Comparison of ENCODE assay signal across 16 cellular contexts in genomic region chr6:150373260-150373701, GRCh38. TPM values are rescaled to one million over a fixed set of nuclear protein-coding genes. Genes with fewer than 3 reads are reported as not detected.
A peak's percentile ranks its signal among the peaks of the same experiment; 100 is the strongest.
DNase-seq lines count a peak whose midpoint lies in the region; ATAC-seq and TF ChIP-seq lines count a peak whose summit lies in the region.
"Had no signal": no experiment of that assay in that cellular context is flagged by ENCODE, and none has a peak within 500 bp of the region (broad histone marks: within the 10 kb centered on the region; RNA-seq: fewer than 3 reads in every experiment).

No MANE protein-coding gene starts in this region.

- no peak overlapping the region for H3K27ac Mint-ChIP-seq in chondrocyte (ENCODE audit: unreplicated experiment)
- H3K27ac Mint-ChIP-seq: nephron progenitor cell had no signal

- in situ Hi-C loops in astrocyte of the cerebellum (cut with HindIII; ENCODE audit: low sequenced_read_pairs): no loop called here

- no peaks in the 10 kb centered on the region for H3K9me3 ChIP-seq in skeletal muscle satellite cell (replicated peaks; ENCODE audit: low read length)

- peak; percentile 15 for DNase-seq in activated CD4-positive, alpha-beta T cell treated with anti-CD3 and anti-CD28 coated beads for 48 hours
- DNase-seq in activated CD4-positive, alpha-beta T cell treated with anti-CD3 and anti-CD28 coated beads, Interleukin-2, amount 50 U/mL, for 1 hour: no peak
- DNase-seq in astrocyte of the cerebellum (ENCODE audit: low read depth): peak; percentile 42
- peak; percentile 49 for DNase-seq in Right ventricle myocardium superior
- no peak for DNase-seq in DMS153 treated with DMSO at 0.1 percent for 48 hours (lab: John Stamatoyannopoulos, UW; ENCODE audit: unreplicated experiment)
- DNase-seq in chondrocyte (ENCODE audit: low spot score): no peak
- DNase-seq in epidermal melanocyte (ENCODE audit: insufficient read length, low spot score): no peak
- DNase-seq: glutamatergic neuron, left colon, NCI-H2107, nephron progenitor cell, trophoblast cell had no signal

- no peaks in the 10 kb centered on the region for H3K9me3 Mint-ChIP-seq in chondrocyte (ENCODE audit: low read depth)
- H3K9me3 Mint-ChIP-seq: nephron progenitor cell had no signal

- peaks cover 30% of the 10 kb centered on the region for H3K4me1 ChIP-seq in skeletal muscle satellite cell (ENCODE audit: control insufficient read depth, insufficient read depth, low read length)

- H3K36me3 ChIP-seq in skeletal muscle satellite cell (ENCODE audit: insufficient read depth, low read length): no peaks in the 10 kb centered on the region

- H3K4me2 ChIP-seq in skeletal muscle satellite cell (ENCODE audit: low read length): peak overlapping the region; percentile 34

- no peaks in the 10 kb centered on the region for H3K36me3 Mint-ChIP-seq in chondrocyte (ENCODE audit: low read depth)

- intact Hi-C loops in Right ventricle myocardium superior (cut with DNase I): no loop called here

- TF ChIP-seq CTCF in astrocyte of the cerebellum (IDR thresholded peaks at IDR 0.05; ENCODE audit: low read depth, low read length, missing control alignments) (no peak), chondrocyte (IDR thresholded peaks at IDR 0.05) (no peak)

- peak; percentile 84 for ATAC-seq in Right ventricle myocardium superior (ENCODE audit: poor library complexity)
- ATAC-seq: left colon had no signal

- no peaks in the 10 kb centered on the region for H3K27me3 ChIP-seq in skeletal muscle satellite cell (ENCODE audit: control insufficient read depth, insufficient read depth, low read length)

- H3K4me3 ChIP-seq in astrocyte of the cerebellum (ENCODE audit: low read depth, low read length) (no peak overlapping the region), skeletal muscle satellite cell (ENCODE audit: low read length) (no peak overlapping the region)

- H3K4me1 Mint-ChIP-seq in chondrocyte (ENCODE audit: low read depth): peaks cover 6% of the 10 kb centered on the region
- H3K4me1 Mint-ChIP-seq: nephron progenitor cell had no signal

- no peak overlapping the region for H3K4me3 Mint-ChIP-seq in chondrocyte (ENCODE audit: unreplicated experiment)
- H3K4me3 Mint-ChIP-seq: nephron progenitor cell had no signal

- peaks cover 7% of the 10 kb centered on the region for H3K27me3 Mint-ChIP-seq in chondrocyte (ENCODE audit: low read depth)

- no peak overlapping the region for H3K9ac ChIP-seq in skeletal muscle satellite cell (ENCODE audit: low read depth, low read length)

RNA-seq across cellular contexts. Expression of gene IYD, which starts 4.5 kb away (rescaled TPM):
- total RNA-seq in Right ventricle myocardium superior (not detected), chondrocyte (not detected in 3 replicates)
- under 0.01 TPM in 1 of 2 replicates, not detected in the other for total RNA-seq in skeletal muscle satellite cell (2012; rRNA removed)
- total RNA-seq: A172, H1, SK-MEL-5 had no signal

Comparison
In these comparisons a context has a peak if more than half of its experiments do, and no peak if none do; other contexts are left out.
1. DNase-seq: peak in activated CD4-positive, alpha-beta T cell treated with anti-CD3 and anti-CD28 coated beads for 48 hours (single experiment), astrocyte of the cerebellum (single experiment) and Right ventricle myocardium superior (single experiment); none in activated CD4-positive, alpha-beta T cell treated with anti-CD3 and anti-CD28 coated beads, Interleukin-2, amount 50 U/mL, for 1 hour (single experiment), DMS153 treated with DMSO at 0.1 percent for 48 hours (single experiment), chondrocyte (single experiment) and epidermal melanocyte (single experiment).